Comparison of ENCODE assay signal across 14 cellular contexts in genomic region chr18:9866627-9867453, GRCh38. TPM values are rescaled to one million over a fixed set of nuclear protein-coding genes. Genes with fewer than 3 reads are reported as not detected.
"Had no signal": no experiment of that assay in that cellular context is flagged by ENCODE, and none has a peak within 500 bp of the region (broad histone marks: within the 10 kb centered on the region; RNA-seq: fewer than 3 reads in every experiment).

No MANE protein-coding gene starts in this region.

- H3K27me3 ChIP-seq: stomach, vagina had no signal

- H3K36me3 ChIP-seq: vagina had no signal

- H3K27ac ChIP-seq: psoas muscle, stomach, thoracic aorta, vagina had no signal

- ATAC-seq: activated T-cell treated with anti-CD3 and anti-CD28 coated beads, Interleukin-2, amount 50 U/mL, for 4 hours; psoas muscle had no signal

- H3K9me3 ChIP-seq: thoracic aorta, vagina had no signal

- DNase-seq: activated CD4-positive, alpha-beta memory T cell treated with anti-CD3 and anti-CD28 coated beads for 36 hours; activated CD4-positive, alpha-beta T cell treated with anti-CD3 and anti-CD28 coated beads for 1 hour; activated gamma-delta T cell treated with Interleukin-2 at 50 U/mL for 16 hours; activated naive CD8-positive, alpha-beta T cell treated with anti-CD3 and anti-CD28 coated beads for 36 hours; activated T-cell treated with anti-CD3 and anti-CD28 coated beads, Interleukin-2, amount 50 U/mL, for 4 hours; anterior cingulate cortex; nephron progenitor cell; psoas muscle; stimulated activated CD4-positive, alpha-beta T cell treated with anti-CD3 and anti-CD28 coated beads, Interleukin-15, amount 100 ng/mL, for 24 hours; stimulated activated CD4-positive, alpha-beta T cell treated with anti-CD3 and anti-CD28 coated beads, Interleukin-4, amount 100 ng/mL, for 24 hours; stomach; T-helper 9 cell had no signal

- H3K4me3 ChIP-seq: psoas muscle, stomach, thoracic aorta, vagina had no signal

RNA-seq across cellular contexts. Expression of gene TXNDC2, which starts 18.9 kb away (rescaled TPM):
- polyA plus RNA-seq: stomach had no signal
